21 cellular contexts compared by ENCODE assay signal in the genomic region with DNA sequence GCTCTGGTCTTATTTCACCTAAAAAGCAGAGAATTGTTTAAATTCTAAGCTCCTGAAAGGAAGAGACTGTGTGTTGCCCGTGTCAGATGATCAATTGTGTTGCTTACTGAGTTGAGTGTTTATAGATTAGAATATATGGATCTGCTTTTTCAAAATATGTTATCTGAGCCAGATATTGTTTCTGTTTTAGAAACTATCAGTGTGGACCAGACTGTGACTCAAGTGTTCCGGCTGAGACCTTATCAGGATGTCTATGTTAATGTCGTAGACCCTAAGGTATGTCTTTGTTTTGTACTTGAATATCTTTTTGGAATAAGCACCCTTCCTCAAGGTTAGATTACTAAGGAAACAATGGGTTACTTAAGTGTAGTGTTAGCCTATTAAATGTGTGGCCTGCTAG.
"Had no signal": no experiment of that assay in that cellular context is flagged by ENCODE, and none has a peak within 500 bp of the region (broad histone marks: within the 10 kb centered on the region; RNA-seq: fewer than 3 reads in every experiment).

No MANE protein-coding gene starts in this region.

- H2AFZ ChIP-seq: hepatocyte had no signal

- H3K4me3 ChIP-seq: coronary artery, dorsolateral prefrontal cortex, esophagus squamous epithelium, hepatocyte, lung, mucosa of descending colon, ovary, right atrium auricular region, sigmoid colon, skin epidermis had no signal

- H3K27me3 ChIP-seq: dorsolateral prefrontal cortex, esophagus squamous epithelium, foreskin keratinocyte, hepatocyte, ovary, right atrium auricular region, sigmoid colon had no signal

- H3K4me3 Mint-ChIP-seq: naive thymus-derived CD8-positive, alpha-beta T cell; neural crest cell; stimulated activated naive B cell treated with anti-CD40 and anti-IgM and Interleukin-4, amounts not matched to agents 10 μg/mL and 1 μg/mL and 100 μg/mL, for 72 hours had no signal

- DNase-seq: dorsolateral prefrontal cortex; effector CD8-positive, alpha-beta T cell; esophagus squamous epithelium; foreskin keratinocyte; head of caudate nucleus; left colon; left ventricle myocardium superior; mucosa of descending colon; naive thymus-derived CD8-positive, alpha-beta T cell; ovary; sigmoid colon; stimulated activated CD4-positive, alpha-beta T cell treated with anti-CD3 and anti-CD28 coated beads, Interleukin-2, amount 100 ng/mL, for 24 hours; stimulated activated CD4-positive, alpha-beta T cell treated with anti-CD3 and anti-CD28 coated beads, Interleukin-4, amount 100 ng/mL, for 4 hours; stimulated activated naive B cell treated with anti-CD40 and anti-IgM and Interleukin-4, amounts not matched to agents 10 μg/mL and 1 μg/mL and 100 μg/mL, for 72 hours had no signal

- H3K36me3 ChIP-seq: ovary had no signal

- H3K27ac ChIP-seq: coronary artery, dorsolateral prefrontal cortex, epithelial cell of prostate, esophagus squamous epithelium, foreskin keratinocyte, hepatocyte, ovary, right atrium auricular region, sigmoid colon, skin epidermis had no signal

- H3K4me1 Mint-ChIP-seq: neural crest cell had no signal

- H3K4me1 ChIP-seq: foreskin keratinocyte, right atrium auricular region, sigmoid colon had no signal

- ATAC-seq: foreskin keratinocyte; left colon; left ventricle myocardium superior; mucosa of descending colon; naive thymus-derived CD8-positive, alpha-beta T cell; stimulated activated naive B cell treated with anti-CD40 and anti-IgM and Interleukin-4, amounts not matched to agents 10 μg/mL and 1 μg/mL and 100 μg/mL, for 72 hours had no signal

- H3K79me2 ChIP-seq: hepatocyte had no signal

- H3K27me3 Mint-ChIP-seq: naive thymus-derived CD8-positive, alpha-beta T cell; stimulated activated naive B cell treated with anti-CD40 and anti-IgM and Interleukin-4, amounts not matched to agents 10 μg/mL and 1 μg/mL and 100 μg/mL, for 72 hours had no signal

- H3K9me3 ChIP-seq: esophagus squamous epithelium, mucosa of descending colon, ovary, right atrium auricular region, sigmoid colon had no signal

- H3K27ac Mint-ChIP-seq: stimulated activated naive B cell treated with anti-CD40 and anti-IgM and Interleukin-4, amounts not matched to agents 10 μg/mL and 1 μg/mL and 100 μg/mL, for 72 hours had no signal

- H3K9me3 Mint-ChIP-seq: naive thymus-derived CD8-positive, alpha-beta T cell; neural crest cell; stimulated activated naive B cell treated with anti-CD40 and anti-IgM and Interleukin-4, amounts not matched to agents 10 μg/mL and 1 μg/mL and 100 μg/mL, for 72 hours had no signal

- H3K4me2 ChIP-seq: hepatocyte had no signal
